33 cellular contexts compared by ENCODE assay signal in genomic region chr17:82391496-82392066, GRCh38. TPM values are rescaled to one million over a fixed set of nuclear protein-coding genes. Genes with fewer than 3 reads are reported as not detected.
"Had no signal": no experiment of that assay in that cellular context is flagged by ENCODE, and none has a peak within 500 bp of the region (broad histone marks: within the 10 kb centered on the region; RNA-seq: fewer than 3 reads in every experiment).

No MANE protein-coding gene starts in this region.

- ATAC-seq: activated CD4-positive, alpha-beta T cell treated with anti-CD3 and anti-CD28 coated beads for 36 hours; activated naive CD4-positive, alpha-beta T cell treated with anti-CD3 and anti-CD28 coated beads, Interleukin-2, amount 50 U/mL, for 72 hours; activated T-cell treated with anti-CD3 and anti-CD28 coated beads, Interleukin-2, amount 50 U/mL, for 72 hours; effector memory CD8-positive, alpha-beta T cell had no signal

- H3K36me3 ChIP-seq: breast epithelium, cardiac muscle cell had no signal

- H3K9me3 Mint-ChIP-seq: activated CD4-positive, alpha-beta memory T cell treated with anti-CD3 and anti-CD28 coated beads for 36 hours; activated CD4-positive, alpha-beta T cell treated with anti-CD3 and anti-CD28 coated beads, Interleukin-2, amount 10 ng/mL, durations not matched to agents 24 days and 14 days; activated naive CD4-positive, alpha-beta T cell treated with anti-CD3 and anti-CD28 coated beads, Interleukin-2, amount 10 ng/mL, durations not matched to agents 7 days and 5 days; activated naive CD4-positive, alpha-beta T cell treated with anti-CD3 and anti-CD28 coated beads, Interleukin-2, amount 50 U/mL, for 72 hours; activated naive CD8-positive, alpha-beta T cell treated with anti-CD3 and anti-CD28 coated beads, Interleukin-2, amount 10 ng/mL, durations not matched to agents 7 days and 5 days; activated T-cell treated with anti-CD3 and anti-CD28 coated beads, Interleukin-2, amount 50 U/mL, for 24 hours; activated T-cell treated with anti-CD3 and anti-CD28 coated beads, Interleukin-2, amount 50 U/mL, for 72 hours; brain; dendritic cell treated with granulocyte-macrophage colony-stimulating factor and Interleukin-4, amounts not matched to agents 40 ng/mL and 50 ng/mL, for 4 days; effector memory CD8-positive, alpha-beta T cell had no signal

- H3K36me3 Mint-ChIP-seq: activated CD4-positive, alpha-beta memory T cell treated with anti-CD3 and anti-CD28 coated beads for 36 hours; activated naive CD4-positive, alpha-beta T cell treated with anti-CD3 and anti-CD28 coated beads, Interleukin-2, amount 50 U/mL, for 72 hours had no signal

- H3K27me3 ChIP-seq: ascending aorta, cardiac muscle cell had no signal

- H3K27me3 Mint-ChIP-seq: activated CD4-positive, alpha-beta T cell treated with anti-CD3 and anti-CD28 coated beads for 36 hours; activated naive CD8-positive, alpha-beta T cell treated with anti-CD3 and anti-CD28 coated beads, Interleukin-2, amount 10 ng/mL, durations not matched to agents 7 days and 5 days; activated T-cell treated with anti-CD3 and anti-CD28 coated beads, Interleukin-2, amount 50 U/mL, for 24 hours; brain had no signal

- H3K4me3 ChIP-seq: ascending aorta, breast epithelium, cardiac muscle cell, coronary artery, dorsolateral prefrontal cortex, esophagus squamous epithelium, gastroesophageal sphincter, heart right ventricle had no signal

- H3K27ac ChIP-seq: ascending aorta, breast epithelium, cardiac muscle cell, coronary artery, dorsolateral prefrontal cortex, esophagus squamous epithelium, gastroesophageal sphincter, heart right ventricle had no signal

- H3K27ac Mint-ChIP-seq: activated CD4-positive, alpha-beta memory T cell treated with anti-CD3 and anti-CD28 coated beads for 36 hours; activated CD4-positive, alpha-beta T cell treated with anti-CD3 and anti-CD28 coated beads for 36 hours; activated CD4-positive, alpha-beta T cell treated with anti-CD3 and anti-CD28 coated beads, Interleukin-2, amount 10 ng/mL, durations not matched to agents 24 days and 14 days; activated naive CD4-positive, alpha-beta T cell treated with anti-CD3 and anti-CD28 coated beads, Interleukin-2, amount 10 ng/mL, durations not matched to agents 7 days and 5 days; activated naive CD4-positive, alpha-beta T cell treated with anti-CD3 and anti-CD28 coated beads, Interleukin-2, amount 50 U/mL, for 72 hours; activated naive CD8-positive, alpha-beta T cell treated with anti-CD3 and anti-CD28 coated beads, Interleukin-2, amount 10 ng/mL, durations not matched to agents 7 days and 5 days; activated T-cell treated with anti-CD3 and anti-CD28 coated beads, Interleukin-2, amount 50 U/mL, for 24 hours; activated T-cell treated with anti-CD3 and anti-CD28 coated beads, Interleukin-2, amount 50 U/mL, for 72 hours; brain; dendritic cell treated with granulocyte-macrophage colony-stimulating factor and Interleukin-4, amounts not matched to agents 40 ng/mL and 50 ng/mL, for 4 days; effector memory CD8-positive, alpha-beta T cell had no signal

- H3K4me1 ChIP-seq: ascending aorta had no signal

- H3K4me1 Mint-ChIP-seq: activated naive CD8-positive, alpha-beta T cell treated with anti-CD3 and anti-CD28 coated beads, Interleukin-2, amount 10 ng/mL, durations not matched to agents 7 days and 5 days; brain had no signal

- H3K4me3 Mint-ChIP-seq: activated CD4-positive, alpha-beta memory T cell treated with anti-CD3 and anti-CD28 coated beads for 36 hours; activated CD4-positive, alpha-beta T cell treated with anti-CD3 and anti-CD28 coated beads for 36 hours; activated CD4-positive, alpha-beta T cell treated with anti-CD3 and anti-CD28 coated beads, Interleukin-2, amount 10 ng/mL, durations not matched to agents 24 days and 14 days; activated naive CD4-positive, alpha-beta T cell treated with anti-CD3 and anti-CD28 coated beads, Interleukin-2, amount 10 ng/mL, durations not matched to agents 7 days and 5 days; activated naive CD8-positive, alpha-beta T cell treated with anti-CD3 and anti-CD28 coated beads, Interleukin-2, amount 10 ng/mL, durations not matched to agents 7 days and 5 days; activated T-cell treated with anti-CD3 and anti-CD28 coated beads, Interleukin-2, amount 50 U/mL, for 24 hours; activated T-cell treated with anti-CD3 and anti-CD28 coated beads, Interleukin-2, amount 50 U/mL, for 72 hours; brain; dendritic cell treated with granulocyte-macrophage colony-stimulating factor and Interleukin-4, amounts not matched to agents 40 ng/mL and 50 ng/mL, for 4 days; effector memory CD8-positive, alpha-beta T cell had no signal

- H3K9me3 ChIP-seq: ascending aorta, breast epithelium, esophagus squamous epithelium, gastroesophageal sphincter, heart right ventricle had no signal

- DNase-seq: activated CD4-positive, alpha-beta memory T cell treated with anti-CD3 and anti-CD28 coated beads for 36 hours; activated CD4-positive, alpha-beta T cell treated with anti-CD3 and anti-CD28 coated beads for 36 hours; activated CD4-positive, alpha-beta T cell treated with anti-CD3 and anti-CD28 coated beads, Interleukin-2, amount 10 ng/mL, durations not matched to agents 24 days and 14 days; activated CD4-positive, CD25-positive, alpha-beta regulatory T cell; activated CD4-positive, CD25-positive, alpha-beta regulatory T cell treated with anti-CD3 and anti-CD28 coated beads, Interleukin-2, amount 50 U/mL, for 72 hours; activated CD8-positive, alpha-beta memory T cell treated with anti-CD3 and anti-CD28 coated beads, Interleukin-2, amount 50 U/mL, for 48 hours; activated gamma-delta T cell; activated naive CD4-positive, alpha-beta T cell; activated naive CD4-positive, alpha-beta T cell treated with anti-CD3 and anti-CD28 coated beads, Interleukin-2, amount 10 ng/mL, durations not matched to agents 7 days and 5 days; activated naive CD8-positive, alpha-beta T cell treated with anti-CD3 and anti-CD28 coated beads, Interleukin-2, amount 10 ng/mL, durations not matched to agents 7 days and 5 days; activated T-cell treated with anti-CD3 and anti-CD28 coated beads for 4 hours; activated T-cell treated with anti-CD3 and anti-CD28 coated beads, Interleukin-2, amount 50 U/mL, for 24 hours; activated T-cell treated with anti-CD3 and anti-CD28 coated beads, Interleukin-2, amount 50 U/mL, for 72 hours; central memory CD4-positive, alpha-beta T cell; cerebellar nuclear complex; dorsolateral prefrontal cortex; effector memory CD8-positive, alpha-beta T cell; erythroblast; esophagus squamous epithelium; foreskin melanocyte; heart right ventricle; T-helper 2 cell had no signal

RNA-seq across cellular contexts. Expression of gene UTS2R, which starts 20.0 kb away (rescaled TPM):
- total RNA-seq: activated CD4-positive, alpha-beta memory T cell treated with anti-CD3 and anti-CD28 coated beads for 36 hours; activated CD4-positive, alpha-beta T cell treated with anti-CD3 and anti-CD28 coated beads for 36 hours; activated naive CD8-positive, alpha-beta T cell treated with anti-CD3 and anti-CD28 coated beads, Interleukin-2, amount 10 ng/mL, durations not matched to agents 7 days and 5 days; ascending aorta; esophagus squamous epithelium; fibroblast of lung; fibroblast of villous mesenchyme; gastroesophageal sphincter; glomerular endothelial cell had no signal
- polyA plus RNA-seq: fibroblast of lung had no signal

RNA-seq across cellular contexts. Expression of gene TEX19, which starts 32.5 kb away (rescaled TPM):
- total RNA-seq: activated CD4-positive, alpha-beta memory T cell treated with anti-CD3 and anti-CD28 coated beads for 36 hours; activated CD4-positive, alpha-beta T cell treated with anti-CD3 and anti-CD28 coated beads for 36 hours; activated naive CD8-positive, alpha-beta T cell treated with anti-CD3 and anti-CD28 coated beads, Interleukin-2, amount 10 ng/mL, durations not matched to agents 7 days and 5 days; ascending aorta; breast epithelium; dorsolateral prefrontal cortex; esophagus squamous epithelium; fibroblast of villous mesenchyme; gastroesophageal sphincter; glomerular endothelial cell; heart right ventricle had no signal
- polyA plus RNA-seq: cardiac muscle cell, heart right ventricle had no signal

RNA-seq across cellular contexts. Expression of gene SECTM1, which starts 58.0 kb away (rescaled TPM):
- total RNA-seq: cardiac muscle cell had no signal
- polyA plus RNA-seq: cardiac muscle cell had no signal
